Comparison of ENCODE assay signal across 24 cellular contexts in the genomic region with DNA sequence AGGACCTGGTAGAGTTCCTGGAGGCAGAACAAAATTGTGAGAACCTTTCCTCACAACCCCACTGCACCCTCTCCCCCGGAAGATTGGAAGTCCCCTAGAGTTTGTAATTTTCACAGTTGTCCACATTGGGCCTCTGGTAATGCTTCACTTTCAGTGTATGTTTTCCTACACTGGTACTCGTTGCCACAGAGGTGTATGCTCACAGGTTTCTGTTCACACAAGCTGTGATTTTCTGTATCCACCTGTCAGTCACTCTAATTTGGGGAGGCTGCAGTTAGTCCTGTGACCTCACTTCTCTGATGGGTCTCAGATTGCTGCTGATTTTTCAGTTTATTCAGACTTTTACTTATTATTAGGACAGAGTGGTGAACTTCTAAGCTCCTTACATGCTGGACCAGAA.
"Had no signal": no experiment of that assay in that cellular context is flagged by ENCODE, and none has a peak within 500 bp of the region (broad histone marks: within the 10 kb centered on the region; RNA-seq: fewer than 3 reads in every experiment).

No MANE protein-coding gene starts in this region.

- H2AFZ ChIP-seq: parathyroid adenoma had no signal

- H3K36me3 ChIP-seq: heart right ventricle, upper lobe of left lung had no signal

- H3K4me3 ChIP-seq: body of pancreas, heart right ventricle, upper lobe of left lung had no signal

- H3K27ac Mint-ChIP-seq: activated CD4-positive, alpha-beta T cell treated with anti-CD3 and anti-CD28 coated beads, Interleukin-2, amount 10 ng/mL, durations not matched to agents 7 days and 5 days; activated CD8-positive, alpha-beta memory T cell treated with anti-CD3 and anti-CD28 coated beads, Interleukin-2, amount 10 ng/mL, durations not matched to agents 7 days and 5 days; activated CD8-positive, alpha-beta T cell treated with anti-CD3 and anti-CD28 coated beads for 36 hours; activated naive CD4-positive, alpha-beta T cell treated with anti-CD3 and anti-CD28 coated beads, Interleukin-2, amount 10 ng/mL, durations not matched to agents 7 days and 5 days; activated naive CD8-positive, alpha-beta T cell treated with anti-CD3 and anti-CD28 coated beads, Interleukin-2, amount 50 U/mL, for 24 hours; nephron progenitor cell had no signal

- H3K9me3 Mint-ChIP-seq: activated CD4-positive, alpha-beta T cell treated with anti-CD3 and anti-CD28 coated beads, Interleukin-2, amount 10 ng/mL, durations not matched to agents 7 days and 5 days; activated naive CD8-positive, alpha-beta T cell treated with anti-CD3 and anti-CD28 coated beads, Interleukin-2, amount 50 U/mL, for 24 hours had no signal

- H3K27me3 ChIP-seq: body of pancreas, heart right ventricle, upper lobe of left lung had no signal

- DNase-seq: activated CD4-positive, alpha-beta T cell treated with anti-CD3 and anti-CD28 coated beads, Interleukin-2, amount 10 ng/mL, durations not matched to agents 7 days and 5 days; activated CD4-positive, CD25-positive, alpha-beta regulatory T cell treated with anti-CD3 and anti-CD28 coated beads, Interleukin-2, amount 50 U/mL, for 72 hours; activated CD8-positive, alpha-beta memory T cell treated with anti-CD3 and anti-CD28 coated beads, Interleukin-2, amount 10 ng/mL, durations not matched to agents 7 days and 5 days; activated CD8-positive, alpha-beta T cell treated with anti-CD3 and anti-CD28 coated beads for 36 hours; activated effector memory CD4-positive, alpha-beta T cell treated with anti-CD3 and anti-CD28 coated beads, Interleukin-2, amount 50 U/mL, for 16 hours; activated naive CD4-positive, alpha-beta T cell treated with anti-CD3 and anti-CD28 coated beads, Interleukin-2, amount 10 ng/mL, durations not matched to agents 7 days and 5 days; activated naive CD8-positive, alpha-beta T cell treated with anti-CD3 and anti-CD28 coated beads, Interleukin-2, amount 50 U/mL, for 24 hours; activated T-cell treated with anti-CD3 and anti-CD28 coated beads for 4 hours; body of pancreas; erythroblast; foreskin fibroblast; heart right ventricle; left colon; mesenchymal stem cell; nephron progenitor cell; right cardiac atrium; stimulated activated CD4-positive, alpha-beta T cell treated with anti-CD3 and anti-CD28 coated beads, Interleukin-12 subunit alpha, Interleukin-12 subunit beta, amount 100 ng/mL, for 4 hours; stimulated activated CD4-positive, alpha-beta T cell treated with anti-CD3 and anti-CD28 coated beads, Interleukin-4, amount 100 ng/mL, for 4 hours; stimulated activated naive CD8-positive, alpha-beta T cell treated with anti-CD3 and anti-CD28 coated beads, Interleukin-15, Interleukin-2, amounts not matched to agents 100 U/mL and 50 U/mL, for 24 hours; upper lobe of left lung had no signal

- H3K4me1 Mint-ChIP-seq: activated CD4-positive, alpha-beta T cell treated with anti-CD3 and anti-CD28 coated beads, Interleukin-2, amount 10 ng/mL, durations not matched to agents 7 days and 5 days; activated CD8-positive, alpha-beta memory T cell treated with anti-CD3 and anti-CD28 coated beads, Interleukin-2, amount 10 ng/mL, durations not matched to agents 7 days and 5 days; activated naive CD4-positive, alpha-beta T cell treated with anti-CD3 and anti-CD28 coated beads, Interleukin-2, amount 10 ng/mL, durations not matched to agents 7 days and 5 days; activated naive CD8-positive, alpha-beta T cell treated with anti-CD3 and anti-CD28 coated beads, Interleukin-2, amount 50 U/mL, for 24 hours; nephron progenitor cell had no signal

- H3K4me3 Mint-ChIP-seq: activated CD4-positive, alpha-beta T cell treated with anti-CD3 and anti-CD28 coated beads, Interleukin-2, amount 10 ng/mL, durations not matched to agents 7 days and 5 days; activated CD8-positive, alpha-beta memory T cell treated with anti-CD3 and anti-CD28 coated beads, Interleukin-2, amount 10 ng/mL, durations not matched to agents 7 days and 5 days; activated CD8-positive, alpha-beta T cell treated with anti-CD3 and anti-CD28 coated beads for 36 hours; activated naive CD4-positive, alpha-beta T cell treated with anti-CD3 and anti-CD28 coated beads, Interleukin-2, amount 10 ng/mL, durations not matched to agents 7 days and 5 days; activated naive CD8-positive, alpha-beta T cell treated with anti-CD3 and anti-CD28 coated beads, Interleukin-2, amount 50 U/mL, for 24 hours; nephron progenitor cell had no signal

- H3K27ac ChIP-seq: body of pancreas, heart right ventricle, parathyroid adenoma, upper lobe of left lung, VCaP had no signal

- H3K9ac ChIP-seq: parathyroid adenoma had no signal

- H3K27me3 Mint-ChIP-seq: activated CD4-positive, alpha-beta T cell treated with anti-CD3 and anti-CD28 coated beads, Interleukin-2, amount 10 ng/mL, durations not matched to agents 7 days and 5 days; activated CD8-positive, alpha-beta memory T cell treated with anti-CD3 and anti-CD28 coated beads, Interleukin-2, amount 10 ng/mL, durations not matched to agents 7 days and 5 days; activated CD8-positive, alpha-beta T cell treated with anti-CD3 and anti-CD28 coated beads for 36 hours; activated naive CD4-positive, alpha-beta T cell treated with anti-CD3 and anti-CD28 coated beads, Interleukin-2, amount 10 ng/mL, durations not matched to agents 7 days and 5 days; activated naive CD8-positive, alpha-beta T cell treated with anti-CD3 and anti-CD28 coated beads, Interleukin-2, amount 50 U/mL, for 24 hours had no signal

- FAIRE-seq: endometrium, keratinocyte had no signal

- H3K36me3 Mint-ChIP-seq: activated CD8-positive, alpha-beta memory T cell treated with anti-CD3 and anti-CD28 coated beads, Interleukin-2, amount 10 ng/mL, durations not matched to agents 7 days and 5 days; activated naive CD4-positive, alpha-beta T cell treated with anti-CD3 and anti-CD28 coated beads, Interleukin-2, amount 10 ng/mL, durations not matched to agents 7 days and 5 days had no signal

- H3K9me3 ChIP-seq: body of pancreas, upper lobe of left lung had no signal

- H3K79me2 ChIP-seq: parathyroid adenoma had no signal

- ATAC-seq: activated CD8-positive, alpha-beta memory T cell treated with anti-CD3 and anti-CD28 coated beads, Interleukin-2, amount 10 ng/mL, durations not matched to agents 7 days and 5 days; activated CD8-positive, alpha-beta T cell treated with anti-CD3 and anti-CD28 coated beads for 36 hours; activated naive CD8-positive, alpha-beta T cell treated with anti-CD3 and anti-CD28 coated beads, Interleukin-2, amount 50 U/mL, for 24 hours; body of pancreas; heart right ventricle; left colon; right cardiac atrium; stimulated activated naive CD8-positive, alpha-beta T cell treated with anti-CD3 and anti-CD28 coated beads, Interleukin-15, Interleukin-2, amounts not matched to agents 100 U/mL and 50 U/mL, for 24 hours had no signal

- H3K4me1 ChIP-seq: body of pancreas, heart right ventricle, parathyroid adenoma, upper lobe of left lung had no signal
